Comparison of ENCODE assay signal across 30 cellular contexts in the genomic region with DNA sequence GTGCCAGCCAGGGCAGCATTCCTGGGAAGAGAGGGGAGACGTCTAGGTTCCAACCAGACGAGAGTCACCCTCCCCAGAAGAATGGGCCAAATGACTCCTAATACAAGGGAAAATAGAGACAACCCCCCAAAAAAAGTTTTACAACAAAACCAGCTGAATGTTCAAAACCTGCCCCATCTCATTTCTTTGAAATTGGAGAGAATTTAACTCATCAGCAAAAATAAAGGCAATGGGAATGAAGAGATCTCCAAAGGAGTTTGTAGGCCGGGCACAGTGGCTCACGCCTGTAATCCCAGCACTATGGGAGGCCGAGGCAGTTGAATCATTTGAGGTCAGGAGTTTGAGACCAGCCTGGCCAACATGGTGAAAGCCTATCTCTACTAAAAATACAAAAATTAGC. TPM values are rescaled to one million over a fixed set of nuclear protein-coding genes. Genes with fewer than 3 reads are reported as not detected.
"Had no signal": no experiment of that assay in that cellular context is flagged by ENCODE, and none has a peak within 500 bp of the region (broad histone marks: within the 10 kb centered on the region; RNA-seq: fewer than 3 reads in every experiment).

No MANE protein-coding gene starts in this region.

- H3K27ac Mint-ChIP-seq: dendritic cell treated with granulocyte-macrophage colony-stimulating factor and Interleukin-4, amounts not matched to agents 40 ng/mL and 50 ng/mL, for 4 days; effector memory CD8-positive, alpha-beta T cell; endodermal cell had no signal

- FAIRE-seq: colon, endometrium, endothelial cell of umbilical vein, frontal cortex had no signal

- H3K27ac ChIP-seq: colonic mucosa, coronary artery, dorsolateral prefrontal cortex, epithelial cell of prostate, esophagus muscularis mucosa, esophagus squamous epithelium, foreskin keratinocyte, gastrocnemius medialis, gastroesophageal sphincter, heart left ventricle, heart right ventricle had no signal

- H3K4me3 ChIP-seq: colonic mucosa, coronary artery, dorsolateral prefrontal cortex, esophagus muscularis mucosa, esophagus squamous epithelium, gastrocnemius medialis, gastroesophageal sphincter, heart left ventricle, heart right ventricle had no signal

- H3K4me3 Mint-ChIP-seq: dendritic cell treated with granulocyte-macrophage colony-stimulating factor and Interleukin-4, amounts not matched to agents 40 ng/mL and 50 ng/mL, for 4 days; effector memory CD8-positive, alpha-beta T cell; endodermal cell had no signal

- H3K9me3 ChIP-seq: colonic mucosa, esophagus squamous epithelium, gastrocnemius medialis had no signal

- H3K4me1 Mint-ChIP-seq: endodermal cell had no signal

- H3K9me3 Mint-ChIP-seq: effector memory CD8-positive, alpha-beta T cell had no signal

- H3K4me1 ChIP-seq: colonic mucosa, esophagus muscularis mucosa, esophagus squamous epithelium, foreskin keratinocyte, gastrocnemius medialis, gastroesophageal sphincter, heart left ventricle, heart right ventricle had no signal

- ATAC-seq: effector memory CD8-positive, alpha-beta T cell; esophagus mucosa; foreskin keratinocyte; gastrocnemius medialis; gastroesophageal sphincter; heart left ventricle; heart right ventricle had no signal

- H3K27me3 ChIP-seq: colonic mucosa, dorsolateral prefrontal cortex, gastrocnemius medialis, heart left ventricle had no signal

- DNase-seq: colonic mucosa; cortex of kidney; dermis blood vessel endothelial cell; dorsolateral prefrontal cortex; effector CD4-positive, alpha-beta T cell; effector CD8-positive, alpha-beta T cell; effector memory CD4-positive, alpha-beta T cell; effector memory CD8-positive, alpha-beta T cell; endodermal cell; erythroblast; esophagus squamous epithelium; foreskin fibroblast; foreskin keratinocyte; foreskin melanocyte; gastrocnemius medialis; glutamatergic neuron; head of caudate nucleus; heart left ventricle; heart right ventricle had no signal

- H3K36me3 ChIP-seq: colonic mucosa, esophagus muscularis mucosa, esophagus squamous epithelium, gastrocnemius medialis, gastroesophageal sphincter, heart left ventricle, heart right ventricle had no signal

RNA-seq across cellular contexts. Expression of gene EMILIN3, which starts 9.7 kb away (rescaled TPM):
- total RNA-seq: endothelial cell of umbilical vein, fibroblast of villous mesenchyme had no signal
